In the genomic region with DNA sequence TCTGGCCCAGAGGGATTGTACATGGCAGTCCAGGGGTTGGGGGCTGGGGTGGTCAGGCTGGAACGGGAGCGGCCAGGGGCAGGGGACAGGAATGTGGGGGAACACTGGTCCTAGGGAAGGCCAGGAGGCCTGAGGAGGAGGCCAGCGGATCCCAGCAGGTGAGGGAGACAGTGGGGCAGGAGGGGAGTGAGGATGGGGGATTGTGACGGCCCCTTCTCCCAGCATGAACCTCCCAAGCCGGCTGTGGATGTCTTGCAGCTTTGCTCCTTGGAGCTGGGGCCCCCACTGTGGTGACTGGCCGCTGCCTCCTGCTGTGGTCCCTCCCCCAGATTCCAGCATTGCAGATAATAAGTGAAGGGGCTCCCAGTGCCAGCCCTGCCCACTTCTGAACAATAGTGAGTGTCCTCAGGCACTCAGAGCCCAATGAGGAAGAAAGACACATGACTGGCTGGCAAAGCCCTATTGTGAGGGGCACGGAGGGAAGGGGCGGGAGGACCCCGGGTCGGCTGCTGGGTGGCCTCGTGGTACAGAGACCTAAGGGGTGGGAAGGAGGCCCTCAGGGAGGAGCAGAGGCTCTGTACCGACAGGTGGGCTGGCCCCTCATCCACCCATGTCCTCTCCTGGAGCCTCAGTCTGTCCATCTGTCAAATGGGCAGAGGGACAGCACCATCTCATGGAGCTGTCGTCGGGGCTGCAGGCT, we compare ENCODE assay signal across 26 cellular contexts.
DNase-seq lines count a peak whose midpoint lies in the region; ATAC-seq and TF ChIP-seq lines count a peak whose summit lies in the region.
"Had no signal": no experiment of that assay in that cellular context is flagged by ENCODE, and none has a peak within 500 bp of the region (broad histone marks: within the 10 kb centered on the region; RNA-seq: fewer than 3 reads in every experiment).

No MANE protein-coding gene starts in this region.

- H3K27ac ChIP-seq in transverse colon (no peak overlapping the region), esophagus muscularis mucosa (replicated peaks in 1 of 4) (no peak overlapping the region)
- H3K27ac ChIP-seq: BLaER1 treated with 17β-estradiol and CSF1 and Interleukin-3, amounts not matched to agents 10 nM and 100 nM; brain microvascular endothelial cell; Peyer's patch had no signal

- TF ChIP-seq CTCF in chondrocyte (IDR thresholded peaks at IDR 0.05): no peak
- no peak for TF ChIP-seq CTCF in natural killer cell (IDR thresholded peaks at IDR 0.05)
- no peak for TF ChIP-seq CTCF in transverse colon (IDR thresholded peaks at IDR 0.05)
- no peak for TF ChIP-seq CTCF in esophagus muscularis mucosa (IDR thresholded peaks at IDR 0.05)

- H3K36me3 ChIP-seq in transverse colon: no peaks in the 10 kb centered on the region
- no peaks in the 10 kb centered on the region for H3K36me3 ChIP-seq in esophagus muscularis mucosa
- H3K36me3 ChIP-seq: BLaER1 treated with 17β-estradiol and CSF1 and Interleukin-3, amounts not matched to agents 10 nM and 100 nM; brain microvascular endothelial cell; gastrocnemius medialis; Peyer's patch had no signal

- H3K36me3 Mint-ChIP-seq in chondrocyte (ENCODE audit: low read depth) (no peaks in the 10 kb centered on the region), natural killer cell (no peaks in the 10 kb centered on the region)

- no peak overlapping the region for H3K27ac Mint-ChIP-seq in chondrocyte (ENCODE audit: unreplicated experiment)
- H3K27ac Mint-ChIP-seq in natural killer cell: no peak overlapping the region
- H3K27ac Mint-ChIP-seq: GM23338 had no signal

- no peak overlapping the region for H3K4me3 Mint-ChIP-seq in chondrocyte (ENCODE audit: unreplicated experiment)
- no peak overlapping the region for H3K4me3 Mint-ChIP-seq in natural killer cell
- H3K4me3 Mint-ChIP-seq: GM23338, neural crest cell had no signal

- ATAC-seq in natural killer cell (no peak), HG02885 (IDR thresholded peaks at IDR 0.05; ENCODE audit: poor library complexity, unreplicated experiment) (no peak)
- ATAC-seq: gastrocnemius medialis, GM23338, mucosa of descending colon had no signal

- TF ChIP-seq EP300 in transverse colon (IDR thresholded peaks at IDR 0.05; ENCODE audit: low read depth) (no peak), esophagus muscularis mucosa (IDR thresholded peaks at IDR 0.05) (no peak)

- peaks cover 1% of the 10 kb centered on the region for H3K9me3 Mint-ChIP-seq in chondrocyte (ENCODE audit: low read depth)
- H3K9me3 Mint-ChIP-seq in natural killer cell: no peaks in the 10 kb centered on the region
- H3K9me3 Mint-ChIP-seq: neural crest cell had no signal

- H3K4me3 ChIP-seq in transverse colon (no peak overlapping the region), esophagus muscularis mucosa (no peak overlapping the region)
- H3K4me3 ChIP-seq: BLaER1 treated with 17β-estradiol and CSF1 and Interleukin-3, amounts not matched to agents 10 nM and 100 nM; gastrocnemius medialis; GM23338; mucosa of descending colon; Peyer's patch had no signal

- TF ChIP-seq POLR2A in transverse colon (IDR thresholded peaks at IDR 0.05): no peak
- no peak for TF ChIP-seq POLR2A in esophagus muscularis mucosa (IDR thresholded peaks at IDR 0.05; ENCODE audit: low read depth)

- intact Hi-C loops in natural killer cell (cut with micrococcal nuclease) (no loop called here), transverse colon (cut with DNase I; ENCODE audit: low total_unique reads) (no loop called here), esophagus muscularis mucosa (cut with DNase I) (no loop called here)

- DNase-seq in activated effector memory CD4-positive, alpha-beta T cell treated with anti-CD3 and anti-CD28 coated beads, Interleukin-2, amount 50 U/mL, for 16 hours: peak; percentile 55
- no peak for DNase-seq in activated effector memory CD4-positive, alpha-beta T cell treated with Interleukin-2 at 50 U/mL for 16 hours
- DNase-seq in chondrocyte (ENCODE audit: low spot score) (peak; percentile 74), natural killer cell (peak; percentile 10), transverse colon (peak; percentile 5), esophagus muscularis mucosa (ENCODE audit: extremely low spot score) (no peak), Ammon's horn (ENCODE audit: low spot score) (no peak)
- DNase-seq: ACHN; activated CD4-positive, alpha-beta T cell treated with anti-CD3 and anti-CD28 coated beads for 4 hours; activated gamma-delta T cell treated with Interleukin-2 at 50 U/mL for 16 hours; brain microvascular endothelial cell; Caco-2; DMS79; hippocampal formation; NCI-H1048; NCI-H1694 treated with DMSO at 0.1 percent for 48 hours; NCI-H526; small intestine; stimulated activated CD4-positive, alpha-beta T cell treated with anti-CD3 and anti-CD28 coated beads, Interleukin-2, amount 100 ng/mL, for 24 hours had no signal

- H3K9me3 ChIP-seq in transverse colon (no peaks in the 10 kb centered on the region), esophagus muscularis mucosa (peaks cover 0 to 14% (median 12%) of the 10 kb centered on the region in 4 donors)
- H3K9me3 ChIP-seq: Caco-2, gastrocnemius medialis, mucosa of descending colon, Peyer's patch had no signal

- H3K27me3 ChIP-seq in transverse colon (no peaks in the 10 kb centered on the region), esophagus muscularis mucosa (peaks cover 0 to 31% (median 0%) of the 10 kb centered on the region in 4 donors)
- H3K27me3 ChIP-seq: BLaER1 treated with 17β-estradiol and CSF1 and Interleukin-3, amounts not matched to agents 10 nM and 100 nM; brain microvascular endothelial cell; gastrocnemius medialis; Peyer's patch had no signal

- H3K4me1 ChIP-seq in transverse colon (peaks cover 0 to 6% (median 0%) of the 10 kb centered on the region in 4 donors), esophagus muscularis mucosa (peaks cover 0 to 12% (median 9%) of the 10 kb centered on the region in 4 donors)
- H3K4me1 ChIP-seq: Caco-2, gastrocnemius medialis, Peyer's patch had no signal

- WGBS in transverse colon (ENCODE audit: low coverage in 1 of 2), 2 donors: 84% methylated on average over 14 of the region's 14 CpGs; no CpG with 5 or more reads in 1 of the 2 donors
- 87% methylated on average over 12 of the region's 14 CpGs for WGBS in esophagus muscularis mucosa

- in situ Hi-C loops in transverse colon (cut with MboI; ENCODE audit: low pct_ligation_motif_present in 1 of 4, low pct_unique_long_range_greater_than_20kb in 1 of 4, low sequenced_read_pairs in 3 of 4): no loop called here

- H3K27me3 Mint-ChIP-seq in chondrocyte (ENCODE audit: low read depth): peaks cover 11% of the 10 kb centered on the region
- no peaks in the 10 kb centered on the region for H3K27me3 Mint-ChIP-seq in natural killer cell (ENCODE audit: low read depth in 2 of 2)

- H3K4me1 Mint-ChIP-seq in chondrocyte (ENCODE audit: low read depth): no peaks in the 10 kb centered on the region
- no peaks in the 10 kb centered on the region for H3K4me1 Mint-ChIP-seq in natural killer cell
- H3K4me1 Mint-ChIP-seq: GM23338 had no signal

Comparison
In these comparisons a context has a peak if more than half of its experiments do, and no peak if none do; other contexts are left out.
1. DNase-seq: peak in activated effector memory CD4-positive, alpha-beta T cell treated with anti-CD3 and anti-CD28 coated beads, Interleukin-2, amount 50 U/mL, for 16 hours (single experiment), chondrocyte (single experiment), natural killer cell (single experiment) and transverse colon (single experiment); none in activated effector memory CD4-positive, alpha-beta T cell treated with Interleukin-2 at 50 U/mL for 16 hours (single experiment), esophagus muscularis mucosa (single experiment) and Ammon's horn (single experiment).